Comparison of ENCODE assay signal across 18 cellular contexts in genomic region chr4:154529737-154530136, GRCh38. TPM values are rescaled to one million over a fixed set of nuclear protein-coding genes. Genes with fewer than 3 reads are reported as not detected.
"Had no signal": no experiment of that assay in that cellular context is flagged by ENCODE, and none has a peak within 500 bp of the region (broad histone marks: within the 10 kb centered on the region; RNA-seq: fewer than 3 reads in every experiment).

No MANE protein-coding gene starts in this region.

- H3K4me1 Mint-ChIP-seq: stimulated activated effector memory CD8-positive, alpha-beta T cell treated with anti-CD3 and anti-CD28 coated beads, Interleukin-12 subunit alpha, Interleukin-12 subunit beta, amount 100 ng/mL, for 72 hours had no signal

- ATAC-seq: activated CD8-positive, alpha-beta T cell treated with anti-CD3 and anti-CD28 coated beads, Interleukin-2, amount 10 ng/mL, durations not matched to agents 7 days and 5 days; heart left ventricle; stimulated activated effector memory CD8-positive, alpha-beta T cell treated with anti-CD3 and anti-CD28 coated beads, Interleukin-12 subunit alpha, Interleukin-12 subunit beta, amount 100 ng/mL, for 72 hours had no signal

- H3K27ac Mint-ChIP-seq: activated CD8-positive, alpha-beta T cell treated with anti-CD3 and anti-CD28 coated beads, Interleukin-2, amount 10 ng/mL, durations not matched to agents 7 days and 5 days; stimulated activated effector memory CD8-positive, alpha-beta T cell treated with anti-CD3 and anti-CD28 coated beads, Interleukin-12 subunit alpha, Interleukin-12 subunit beta, amount 100 ng/mL, for 72 hours had no signal

- DNase-seq: activated CD4-positive, alpha-beta T cell treated with anti-CD3 and anti-CD28 coated beads for 48 hours; activated CD8-positive, alpha-beta memory T cell treated with anti-CD3 and anti-CD28 coated beads, Interleukin-2, amount 50 U/mL, for 48 hours; activated CD8-positive, alpha-beta T cell treated with anti-CD3 and anti-CD28 coated beads, Interleukin-2, amount 10 ng/mL, durations not matched to agents 7 days and 5 days; activated naive CD4-positive, alpha-beta T cell treated with Interleukin-2 at 50 U/mL for 16 hours; central memory CD4-positive, alpha-beta T cell; cortex of kidney; effector memory CD4-positive, alpha-beta T cell; foreskin melanocyte; heart left ventricle; mesenchymal stem cell; posterior cingulate gyrus; right cardiac atrium; SJCRH30; transverse colon; WERI-Rb-1 had no signal

- H3K36me3 Mint-ChIP-seq: stimulated activated effector memory CD8-positive, alpha-beta T cell treated with anti-CD3 and anti-CD28 coated beads, Interleukin-12 subunit alpha, Interleukin-12 subunit beta, amount 100 ng/mL, for 72 hours had no signal

- H3K9me3 Mint-ChIP-seq: neural crest cell; stimulated activated effector memory CD8-positive, alpha-beta T cell treated with anti-CD3 and anti-CD28 coated beads, Interleukin-12 subunit alpha, Interleukin-12 subunit beta, amount 100 ng/mL, for 72 hours had no signal

- H3K4me3 Mint-ChIP-seq: activated CD8-positive, alpha-beta T cell treated with anti-CD3 and anti-CD28 coated beads, Interleukin-2, amount 10 ng/mL, durations not matched to agents 7 days and 5 days; neural crest cell; stimulated activated effector memory CD8-positive, alpha-beta T cell treated with anti-CD3 and anti-CD28 coated beads, Interleukin-12 subunit alpha, Interleukin-12 subunit beta, amount 100 ng/mL, for 72 hours had no signal

RNA-seq across cellular contexts. Expression of gene FGB, which starts 33.1 kb away (rescaled TPM):
- total RNA-seq: activated CD8-positive, alpha-beta T cell treated with anti-CD3 and anti-CD28 coated beads, Interleukin-2, amount 10 ng/mL, durations not matched to agents 7 days and 5 days; neural crest cell; SJCRH30; smooth muscle cell; transverse colon had no signal

RNA-seq across cellular contexts. Expression of gene DCHS2, which starts 38.1 kb away (rescaled TPM):
- total RNA-seq: activated CD8-positive, alpha-beta T cell treated with anti-CD3 and anti-CD28 coated beads, Interleukin-2, amount 10 ng/mL, durations not matched to agents 7 days and 5 days; right cardiac atrium had no signal
